8 cellular contexts compared by ENCODE assay signal in genomic region chrX:43655151-43655676, GRCh38. TPM values are rescaled to one million over a fixed set of nuclear protein-coding genes. Genes with fewer than 3 reads are reported as not detected.
DNase-seq lines count a peak whose midpoint lies in the region; ATAC-seq and TF ChIP-seq lines count a peak whose summit lies in the region.

No MANE protein-coding gene starts in this region.

- H3K36me3 Mint-ChIP-seq in activated naive CD8-positive, alpha-beta T cell treated with anti-CD3 and anti-CD28 coated beads, Interleukin-2, amount 50 U/mL, for 24 hours (ENCODE audit: low read depth), result no peaks in the 10 kb centered on the region

- DNase-seq in activated CD8-positive, alpha-beta memory T cell treated with anti-CD3 and anti-CD28 coated beads for 24 hours, result peak; percentile 68
- no peak for DNase-seq in activated CD8-positive, alpha-beta memory T cell treated with anti-CD3 and anti-CD28 coated beads, Interleukin-2, amount 50 U/mL, for 4 hours
- DNase-seq in NCI-H69 (lab: John Stamatoyannopoulos, UW) (peak; percentile 9), cardiac muscle cell (ENCODE audit: low read depth in 1 of 2, low spot score in 1 of 2) (peak; percentile 49 to 56), occipital lobe (lab: John Stamatoyannopoulos, UW) (peak; percentile 13)
- peak; percentile 15 for DNase-seq in activated naive CD8-positive, alpha-beta T cell treated with anti-CD3 and anti-CD28 coated beads, Interleukin-2, amount 50 U/mL, for 24 hours

- H3K4me1 ChIP-seq in cardiac muscle cell (ENCODE audit: low read depth), result no peaks in the 10 kb centered on the region

- H3K27ac Mint-ChIP-seq in activated naive CD8-positive, alpha-beta T cell treated with anti-CD3 and anti-CD28 coated beads, Interleukin-2, amount 50 U/mL, for 24 hours, result no peak overlapping the region

- no peaks in the 10 kb centered on the region for H3K36me3 ChIP-seq in cardiac muscle cell

- H3K27me3 Mint-ChIP-seq in activated naive CD8-positive, alpha-beta T cell treated with anti-CD3 and anti-CD28 coated beads, Interleukin-2, amount 50 U/mL, for 24 hours, result peaks cover 6% of the 10 kb centered on the region

- no peak for TF ChIP-seq CTCF in cardiac muscle cell (IDR thresholded peaks at IDR 0.05; ENCODE audit: low read depth, low read length)

- peak overlapping the region; percentile 40 for H3K4me3 ChIP-seq in cardiac muscle cell

- no peaks in the 10 kb centered on the region for H3K9me3 Mint-ChIP-seq in activated naive CD8-positive, alpha-beta T cell treated with anti-CD3 and anti-CD28 coated beads, Interleukin-2, amount 50 U/mL, for 24 hours

- no peaks in the 10 kb centered on the region for H3K9me3 ChIP-seq in cardiac muscle cell (ENCODE audit: low read depth)

- H3K4me1 Mint-ChIP-seq in activated naive CD8-positive, alpha-beta T cell treated with anti-CD3 and anti-CD28 coated beads, Interleukin-2, amount 50 U/mL, for 24 hours, result peaks cover 9% of the 10 kb centered on the region

- H3K27ac ChIP-seq in cardiac muscle cell, result no peak overlapping the region

- peak; percentile 21 for ATAC-seq in activated naive CD8-positive, alpha-beta T cell treated with anti-CD3 and anti-CD28 coated beads, Interleukin-2, amount 50 U/mL, for 24 hours
- ATAC-seq in HG03095 (IDR thresholded peaks at IDR 0.05; ENCODE audit: unreplicated experiment), result no peak
- no peak for ATAC-seq in HG03342 (IDR thresholded peaks at IDR 0.05; ENCODE audit: unreplicated experiment)

- no peaks in the 10 kb centered on the region for H3K27me3 ChIP-seq in cardiac muscle cell

- H3K4me3 Mint-ChIP-seq in activated naive CD8-positive, alpha-beta T cell treated with anti-CD3 and anti-CD28 coated beads, Interleukin-2, amount 50 U/mL, for 24 hours, result peak overlapping the region; percentile 81

RNA-seq across cellular contexts. Expression of gene MAOA, which starts 0.9 kb away (rescaled TPM):
- total RNA-seq in cardiac muscle cell, result 4.3 and 10.3 TPM in 2 replicates
- 6.7 and 11.2 TPM in 2 replicates for polyA plus RNA-seq in cardiac muscle cell
- total RNA-seq in occipital lobe, result 11.9 TPM
